8 cellular contexts compared by ENCODE assay signal in the genomic region with DNA sequence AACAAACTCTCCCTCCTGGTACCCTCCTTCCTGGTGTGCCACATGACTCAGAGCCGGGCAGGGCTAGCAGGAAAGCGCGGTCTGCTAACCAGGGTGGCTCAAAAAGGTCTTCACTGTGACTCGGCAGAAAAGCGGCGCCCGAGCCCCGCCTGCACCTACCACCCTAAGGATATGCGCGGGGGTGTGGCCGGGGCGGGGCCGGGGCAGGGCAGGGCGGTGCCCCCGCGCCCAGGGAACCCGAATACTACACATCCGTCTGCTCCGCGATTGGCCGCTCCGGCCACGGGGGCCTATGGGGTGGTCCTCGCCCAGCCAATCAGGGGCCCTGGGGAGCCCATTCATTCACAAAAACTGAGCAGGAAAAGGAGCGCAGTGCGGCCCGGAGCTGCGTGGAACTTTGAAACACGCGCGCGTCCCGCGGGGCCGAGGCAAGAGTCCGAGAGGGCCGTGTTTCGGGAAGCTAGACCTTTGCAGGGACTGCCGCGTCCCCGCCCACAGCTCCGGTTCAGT. TPM values are rescaled to one million over a fixed set of nuclear protein-coding genes. Genes with fewer than 3 reads are reported as not detected.
A peak's percentile ranks its signal among the peaks of the same experiment; 100 is the strongest.
DNase-seq lines count a peak whose midpoint lies in the region; ATAC-seq, FAIRE-seq and TF ChIP-seq lines count a peak whose summit lies in the region.

No MANE protein-coding gene starts in this region.

- no peak for TF ChIP-seq CTCF in epithelial cell of esophagus (IDR thresholded peaks at IDR 0.05; ENCODE audit: insufficient read depth, low read depth, low read length, missing control alignments)

- no peaks in the 10 kb centered on the region for H3K27me3 ChIP-seq in mononuclear cell (ENCODE audit: insufficient read depth, low read length)

- H3K4me3 ChIP-seq in epithelial cell of esophagus (ENCODE audit: low read length): peak overlapping the region; percentile 61
- peak overlapping the region; percentile 59 for H3K4me3 ChIP-seq in mononuclear cell (ENCODE audit: low read length)

- peak; percentile 88 for FAIRE-seq in HTR-8/SVneo (lab: Jason Lieb, UNC)

- peak; percentile 79 for ATAC-seq in GM21390 (IDR thresholded peaks at IDR 0.05; ENCODE audit: unreplicated experiment)

- H3K4me1 ChIP-seq in mononuclear cell (ENCODE audit: insufficient read depth, low read length): peaks cover 29% of the 10 kb centered on the region

- DNase-seq in D341Med (ENCODE audit: low spot score) (peak; percentile 95), HTR-8/SVneo (ENCODE audit: insufficient read length, low spot score) (peak; percentile 93), NOMO-1 treated with dmso at 0.1 percent for 144 hours (lab: John Stamatoyannopoulos, UW; ENCODE audit: unreplicated experiment) (peak; percentile 97), epithelial cell of esophagus (ENCODE audit: low read depth) (peak; percentile 94)
- peak; percentile 74 for DNase-seq in activated CD8-positive, alpha-beta memory T cell treated with anti-CD3 and anti-CD28 coated beads, Interleukin-2, amount 50 U/mL, for 1 hour (ENCODE audit: extremely low read depth)
- peak; percentile 81 to 85 for DNase-seq in stimulated activated CD8-positive, alpha-beta memory T cell treated with anti-CD3 and anti-CD28 coated beads, Interleukin-2, amount 100 ng/mL, for 1 hour (ENCODE audit: low read depth in 2 of 2)

- H3K9me3 ChIP-seq in mononuclear cell (ENCODE audit: low read depth, low read length): no peaks in the 10 kb centered on the region

RNA-seq across cellular contexts. Expression of a gene that starts 1.7 kb away (rescaled TPM):
- 10.0 TPM for total RNA-seq in mononuclear cell

Comparison
In these comparisons a context has a peak if more than half of its experiments do, and no peak if none do; other contexts are left out.
1. Peak in every context shown above with its lines: DNase-seq, ATAC-seq and H3K4me3 ChIP-seq.